ENCODE assay signal across 1 cellular context in the genomic region with DNA sequence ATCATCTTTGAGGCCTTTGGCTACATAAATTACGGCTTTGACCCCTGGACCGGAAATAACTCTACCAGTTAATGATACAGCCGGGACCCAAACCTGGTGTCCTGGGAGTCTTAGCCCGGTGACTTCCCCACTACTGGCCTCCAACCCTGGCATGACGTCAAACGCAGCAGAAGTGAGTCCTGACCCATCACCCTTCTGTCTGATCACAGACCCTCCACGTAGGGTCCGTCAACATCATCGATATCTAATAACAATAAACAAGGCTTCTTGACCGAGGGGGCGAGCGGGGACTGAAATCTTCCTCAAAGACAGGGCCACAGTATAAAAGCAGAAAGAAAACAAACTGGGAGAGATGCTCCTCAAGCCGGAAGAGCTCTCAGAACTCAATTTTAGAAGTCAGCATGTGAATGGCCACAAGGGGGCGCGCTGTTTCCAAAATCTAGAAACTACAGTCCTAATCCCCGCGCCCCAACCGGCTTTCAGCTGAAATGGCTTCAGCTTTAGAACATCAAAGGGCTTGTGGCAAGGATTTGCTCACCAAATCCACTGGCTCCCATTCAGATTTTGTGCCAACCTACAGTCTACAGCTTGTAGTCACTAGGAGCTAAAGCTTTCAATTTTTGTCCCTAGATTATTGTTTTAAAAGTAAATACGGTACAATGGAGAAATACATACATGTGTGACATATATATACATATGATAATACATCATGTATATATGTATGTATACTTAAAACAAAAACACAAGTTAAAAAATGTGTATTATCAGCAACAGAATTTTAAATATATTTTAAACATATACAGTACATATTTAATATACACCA.
TF ChIP-seq lines count a peak whose summit lies in the region.

No MANE protein-coding gene starts in this region.

TF ChIP-seq in HepG2, 621 proteins besides CTCF, POLR2A, EP300 and RAD21 (continued from another document and continues in another):
- TF ChIP-seq KDM6A (CRISPR knock-in tag; IDR thresholded peaks at IDR 0.05; ENCODE audit: low read depth) (no peak), JARID2 (CRISPR knock-in tag; IDR thresholded peaks at IDR 0.05; ENCODE audit: insufficient replicate concordance) (no peak), ISL2 (CRISPR knock-in tag; IDR thresholded peaks at IDR 0.05) (no peak), ZKSCAN1 (IDR thresholded peaks at IDR 0.05; ENCODE audit: low read length) (no peak), ELF4 (CRISPR knock-in tag; IDR thresholded peaks at IDR 0.05; ENCODE audit: borderline replicate concordance) (no peak), NPAS2 (CRISPR knock-in tag; IDR thresholded peaks at IDR 0.05; ENCODE audit: borderline replicate concordance) (no peak), ZNF780A (CRISPR knock-in tag; IDR thresholded peaks at IDR 0.05) (no peak), ZFP82 (CRISPR knock-in tag; IDR thresholded peaks at IDR 0.05; ENCODE audit: borderline replicate concordance) (no peak), ZNF776 (CRISPR knock-in tag; IDR thresholded peaks at IDR 0.05) (no peak), LCORL (IDR thresholded peaks at IDR 0.05) (no peak), LCORL (CRISPR knock-in tag; IDR thresholded peaks at IDR 0.05) (0 out of 2 replicates have a peak, but pooled peaks have one; percentile 36), ZNF382 (CRISPR knock-in tag; IDR thresholded peaks at IDR 0.05; ENCODE audit: borderline replicate concordance) (no peak), MATR3 (CRISPR knock-in tag; IDR thresholded peaks at IDR 0.05) (no peak), XRCC5 (optimal IDR thresholded peaks at IDR 0.05; ENCODE audit: low read length) (peak; percentile 48), CCAR2 (optimal IDR thresholded peaks at IDR 0.05; ENCODE audit: low read depth, low read length) (no peak), GTF3A (CRISPR knock-in tag; conservative IDR thresholded peaks at IDR 0.05) (no peak), ZNF644 (CRISPR knock-in tag; IDR thresholded peaks at IDR 0.05; ENCODE audit: low read depth) (no peak), SOX13 (IDR thresholded peaks at IDR 0.05) (no peak), SOX13 (CRISPR knock-in tag; conservative IDR thresholded peaks at IDR 0.05 in 1 of 2, IDR thresholded peaks at IDR 0.05 in 1 of 2) (no peak), CBX5 (CRISPR knock-in tag; IDR thresholded peaks at IDR 0.05; ENCODE audit: borderline replicate concordance) (0 out of 2 replicates have a peak, but pooled peaks have one; percentile 29), YY1 (IDR thresholded peaks at IDR 0.05; ENCODE audit: insufficient read depth, insufficient replicate concordance, low read depth, low read length) (peak; percentile 48), XBP1 (CRISPR knock-in tag; IDR thresholded peaks at IDR 0.05) (no peak), ZNF232 (CRISPR knock-in tag; IDR thresholded peaks at IDR 0.05; ENCODE audit: borderline replicate concordance) (no peak), STAG1 (CRISPR knock-in tag; IDR thresholded peaks at IDR 0.05) (peak; percentile 96), SMAD1 (CRISPR knock-in tag; IDR thresholded peaks at IDR 0.05; ENCODE audit: borderline replicate concordance, low read depth) (no peak), ZNF317 (CRISPR knock-in tag; IDR thresholded peaks at IDR 0.05) (no peak), HNF4A (CRISPR knock-in tag; IDR thresholded peaks at IDR 0.05) (no peak), SRSF9 (IDR thresholded peaks at IDR 0.05; ENCODE audit: borderline replicate concordance, insufficient read depth, low read depth, low read length, poor library complexity, severe bottlenecking) (no peak), HIVEP1 (CRISPR knock-in tag; IDR thresholded peaks at IDR 0.05) (no peak), ZKSCAN5 (CRISPR knock-in tag; IDR thresholded peaks at IDR 0.05) (no peak), ZNF737 (CRISPR knock-in tag; IDR thresholded peaks at IDR 0.05; ENCODE audit: borderline replicate concordance) (no peak), ATM (IDR thresholded peaks at IDR 0.05; ENCODE audit: borderline replicate concordance) (no peak), SRSF1 (optimal IDR thresholded peaks at IDR 0.05; ENCODE audit: low read depth, low read length) (no peak)
- TF ChIP-seq, protein P1, sequence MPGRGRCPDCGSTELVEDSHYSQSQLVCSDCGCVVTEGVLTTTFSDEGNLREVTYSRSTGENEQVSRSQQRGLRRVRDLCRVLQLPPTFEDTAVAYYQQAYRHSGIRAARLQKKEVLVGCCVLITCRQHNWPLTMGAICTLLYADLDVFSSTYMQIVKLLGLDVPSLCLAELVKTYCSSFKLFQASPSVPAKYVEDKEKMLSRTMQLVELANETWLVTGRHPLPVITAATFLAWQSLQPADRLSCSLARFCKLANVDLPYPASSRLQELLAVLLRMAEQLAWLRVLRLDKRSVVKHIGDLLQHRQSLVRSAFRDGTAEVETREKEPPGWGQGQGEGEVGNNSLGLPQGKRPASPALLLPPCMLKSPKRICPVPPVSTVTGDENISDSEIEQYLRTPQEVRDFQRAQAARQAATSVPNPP (CRISPR knock-in tag; IDR thresholded peaks at IDR 0.05) = no peak
- TF ChIP-seq, protein P2, sequence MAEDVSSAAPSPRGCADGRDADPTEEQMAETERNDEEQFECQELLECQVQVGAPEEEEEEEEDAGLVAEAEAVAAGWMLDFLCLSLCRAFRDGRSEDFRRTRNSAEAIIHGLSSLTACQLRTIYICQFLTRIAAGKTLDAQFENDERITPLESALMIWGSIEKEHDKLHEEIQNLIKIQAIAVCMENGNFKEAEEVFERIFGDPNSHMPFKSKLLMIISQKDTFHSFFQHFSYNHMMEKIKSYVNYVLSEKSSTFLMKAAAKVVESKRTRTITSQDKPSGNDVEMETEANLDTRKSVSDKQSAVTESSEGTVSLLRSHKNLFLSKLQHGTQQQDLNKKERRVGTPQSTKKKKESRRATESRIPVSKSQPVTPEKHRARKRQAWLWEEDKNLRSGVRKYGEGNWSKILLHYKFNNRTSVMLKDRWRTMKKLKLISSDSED (CRISPR knock-in tag; IDR thresholded peaks at IDR 0.05) = no peak
- TF ChIP-seq, protein P3, sequence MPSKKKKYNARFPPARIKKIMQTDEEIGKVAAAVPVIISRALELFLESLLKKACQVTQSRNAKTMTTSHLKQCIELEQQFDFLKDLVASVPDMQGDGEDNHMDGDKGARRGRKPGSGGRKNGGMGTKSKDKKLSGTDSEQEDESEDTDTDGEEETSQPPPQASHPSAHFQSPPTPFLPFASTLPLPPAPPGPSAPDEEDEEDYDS (CRISPR knock-in tag; IDR thresholded peaks at IDR 0.05) = peak; percentile 19; the same call in 1 of the 2 replicates
- TF ChIP-seq, protein P4, sequence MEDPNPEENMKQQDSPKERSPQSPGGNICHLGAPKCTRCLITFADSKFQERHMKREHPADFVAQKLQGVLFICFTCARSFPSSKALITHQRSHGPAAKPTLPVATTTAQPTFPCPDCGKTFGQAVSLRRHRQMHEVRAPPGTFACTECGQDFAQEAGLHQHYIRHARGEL (CRISPR knock-in tag; IDR thresholded peaks at IDR 0.05) = no peak
- TF ChIP-seq, protein P5, sequence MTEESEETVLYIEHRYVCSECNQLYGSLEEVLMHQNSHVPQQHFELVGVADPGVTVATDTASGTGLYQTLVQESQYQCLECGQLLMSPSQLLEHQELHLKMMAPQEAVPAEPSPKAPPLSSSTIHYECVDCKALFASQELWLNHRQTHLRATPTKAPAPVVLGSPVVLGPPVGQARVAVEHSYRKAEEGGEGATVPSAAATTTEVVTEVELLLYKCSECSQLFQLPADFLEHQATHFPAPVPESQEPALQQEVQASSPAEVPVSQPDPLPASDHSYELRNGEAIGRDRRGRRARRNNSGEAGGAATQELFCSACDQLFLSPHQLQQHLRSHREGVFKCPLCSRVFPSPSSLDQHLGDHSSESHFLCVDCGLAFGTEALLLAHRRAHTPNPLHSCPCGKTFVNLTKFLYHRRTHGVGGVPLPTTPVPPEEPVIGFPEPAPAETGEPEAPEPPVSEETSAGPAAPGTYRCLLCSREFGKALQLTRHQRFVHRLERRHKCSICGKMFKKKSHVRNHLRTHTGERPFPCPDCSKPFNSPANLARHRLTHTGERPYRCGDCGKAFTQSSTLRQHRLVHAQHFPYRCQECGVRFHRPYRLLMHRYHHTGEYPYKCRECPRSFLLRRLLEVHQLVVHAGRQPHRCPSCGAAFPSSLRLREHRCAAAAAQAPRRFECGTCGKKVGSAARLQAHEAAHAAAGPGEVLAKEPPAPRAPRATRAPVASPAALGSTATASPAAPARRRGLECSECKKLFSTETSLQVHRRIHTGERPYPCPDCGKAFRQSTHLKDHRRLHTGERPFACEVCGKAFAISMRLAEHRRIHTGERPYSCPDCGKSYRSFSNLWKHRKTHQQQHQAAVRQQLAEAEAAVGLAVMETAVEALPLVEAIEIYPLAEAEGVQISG (CRISPR knock-in tag; IDR thresholded peaks at IDR 0.05) = 0 out of 2 replicates have a peak, but pooled peaks have one; percentile 31
- TF ChIP-seq, protein P6, sequence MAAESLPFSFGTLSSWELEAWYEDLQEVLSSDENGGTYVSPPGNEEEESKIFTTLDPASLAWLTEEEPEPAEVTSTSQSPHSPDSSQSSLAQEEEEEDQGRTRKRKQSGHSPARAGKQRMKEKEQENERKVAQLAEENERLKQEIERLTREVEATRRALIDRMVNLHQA (CRISPR knock-in tag; IDR thresholded peaks at IDR 0.05) = no peak
- TF ChIP-seq, protein P7, sequence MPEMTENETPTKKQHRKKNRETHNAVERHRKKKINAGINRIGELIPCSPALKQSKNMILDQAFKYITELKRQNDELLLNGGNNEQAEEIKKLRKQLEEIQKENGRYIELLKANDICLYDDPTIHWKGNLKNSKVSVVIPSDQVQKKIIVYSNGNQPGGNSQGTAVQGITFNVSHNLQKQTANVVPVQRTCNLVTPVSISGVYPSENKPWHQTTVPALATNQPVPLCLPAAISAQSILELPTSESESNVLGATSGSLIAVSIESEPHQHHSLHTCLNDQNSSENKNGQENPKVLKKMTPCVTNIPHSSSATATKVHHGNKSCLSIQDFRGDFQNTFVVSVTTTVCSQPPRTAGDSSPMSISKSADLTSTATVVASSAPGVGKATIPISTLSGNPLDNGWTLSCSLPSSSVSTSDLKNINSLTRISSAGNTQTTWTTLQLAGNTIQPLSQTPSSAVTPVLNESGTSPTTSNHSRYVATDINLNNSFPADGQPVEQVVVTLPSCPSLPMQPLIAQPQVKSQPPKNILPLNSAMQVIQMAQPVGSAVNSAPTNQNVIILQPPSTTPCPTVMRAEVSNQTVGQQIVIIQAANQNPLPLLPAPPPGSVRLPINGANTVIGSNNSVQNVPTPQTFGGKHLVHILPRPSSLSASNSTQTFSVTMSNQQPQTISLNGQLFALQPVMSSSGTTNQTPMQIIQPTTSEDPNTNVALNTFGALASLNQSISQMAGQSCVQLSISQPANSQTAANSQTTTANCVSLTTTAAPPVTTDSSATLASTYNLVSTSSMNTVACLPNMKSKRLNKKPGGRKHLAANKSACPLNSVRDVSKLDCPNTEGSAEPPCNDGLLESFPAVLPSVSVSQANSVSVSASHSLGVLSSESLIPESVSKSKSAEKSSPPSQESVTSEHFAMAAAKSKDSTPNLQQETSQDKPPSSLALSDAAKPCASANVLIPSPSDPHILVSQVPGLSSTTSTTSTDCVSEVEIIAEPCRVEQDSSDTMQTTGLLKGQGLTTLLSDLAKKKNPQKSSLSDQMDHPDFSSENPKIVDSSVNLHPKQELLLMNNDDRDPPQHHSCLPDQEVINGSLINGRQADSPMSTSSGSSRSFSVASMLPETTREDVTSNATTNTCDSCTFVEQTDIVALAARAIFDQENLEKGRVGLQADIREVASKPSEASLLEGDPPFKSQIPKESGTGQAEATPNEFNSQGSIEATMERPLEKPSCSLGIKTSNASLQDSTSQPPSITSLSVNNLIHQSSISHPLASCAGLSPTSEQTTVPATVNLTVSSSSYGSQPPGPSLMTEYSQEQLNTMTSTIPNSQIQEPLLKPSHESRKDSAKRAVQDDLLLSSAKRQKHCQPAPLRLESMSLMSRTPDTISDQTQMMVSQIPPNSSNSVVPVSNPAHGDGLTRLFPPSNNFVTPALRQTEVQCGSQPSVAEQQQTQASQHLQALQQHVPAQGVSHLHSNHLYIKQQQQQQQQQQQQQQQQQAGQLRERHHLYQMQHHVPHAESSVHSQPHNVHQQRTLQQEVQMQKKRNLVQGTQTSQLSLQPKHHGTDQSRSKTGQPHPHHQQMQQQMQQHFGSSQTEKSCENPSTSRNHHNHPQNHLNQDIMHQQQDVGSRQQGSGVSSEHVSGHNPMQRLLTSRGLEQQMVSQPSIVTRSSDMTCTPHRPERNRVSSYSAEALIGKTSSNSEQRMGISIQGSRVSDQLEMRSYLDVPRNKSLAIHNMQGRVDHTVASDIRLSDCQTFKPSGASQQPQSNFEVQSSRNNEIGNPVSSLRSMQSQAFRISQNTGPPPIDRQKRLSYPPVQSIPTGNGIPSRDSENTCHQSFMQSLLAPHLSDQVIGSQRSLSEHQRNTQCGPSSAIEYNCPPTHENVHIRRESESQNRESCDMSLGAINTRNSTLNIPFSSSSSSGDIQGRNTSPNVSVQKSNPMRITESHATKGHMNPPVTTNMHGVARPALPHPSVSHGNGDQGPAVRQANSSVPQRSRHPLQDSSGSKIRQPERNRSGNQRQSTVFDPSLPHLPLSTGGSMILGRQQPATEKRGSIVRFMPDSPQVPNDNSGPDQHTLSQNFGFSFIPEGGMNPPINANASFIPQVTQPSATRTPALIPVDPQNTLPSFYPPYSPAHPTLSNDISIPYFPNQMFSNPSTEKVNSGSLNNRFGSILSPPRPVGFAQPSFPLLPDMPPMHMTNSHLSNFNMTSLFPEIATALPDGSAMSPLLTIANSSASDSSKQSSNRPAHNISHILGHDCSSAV (CRISPR knock-in tag; IDR thresholded peaks at IDR 0.05; ENCODE audit: borderline replicate concordance) = no peak
- TF ChIP-seq, protein P8, sequence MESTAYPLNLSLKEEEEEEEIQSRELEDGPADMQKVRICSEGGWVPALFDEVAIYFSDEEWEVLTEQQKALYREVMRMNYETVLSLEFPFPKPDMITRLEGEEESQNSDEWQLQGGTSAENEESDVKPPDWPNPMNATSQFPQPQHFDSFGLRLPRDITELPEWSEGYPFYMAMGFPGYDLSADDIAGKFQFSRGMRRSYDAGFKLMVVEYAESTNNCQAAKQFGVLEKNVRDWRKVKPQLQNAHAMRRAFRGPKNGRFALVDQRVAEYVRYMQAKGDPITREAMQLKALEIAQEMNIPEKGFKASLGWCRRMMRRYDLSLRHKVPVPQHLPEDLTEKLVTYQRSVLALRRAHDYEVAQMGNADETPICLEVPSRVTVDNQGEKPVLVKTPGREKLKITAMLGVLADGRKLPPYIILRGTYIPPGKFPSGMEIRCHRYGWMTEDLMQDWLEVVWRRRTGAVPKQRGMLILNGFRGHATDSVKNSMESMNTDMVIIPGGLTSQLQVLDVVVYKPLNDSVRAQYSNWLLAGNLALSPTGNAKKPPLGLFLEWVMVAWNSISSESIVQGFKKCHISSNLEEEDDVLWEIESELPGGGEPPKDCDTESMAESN (CRISPR knock-in tag; conservative IDR thresholded peaks at IDR 0.05) = no peak
- TF ChIP-seq, protein P9, sequence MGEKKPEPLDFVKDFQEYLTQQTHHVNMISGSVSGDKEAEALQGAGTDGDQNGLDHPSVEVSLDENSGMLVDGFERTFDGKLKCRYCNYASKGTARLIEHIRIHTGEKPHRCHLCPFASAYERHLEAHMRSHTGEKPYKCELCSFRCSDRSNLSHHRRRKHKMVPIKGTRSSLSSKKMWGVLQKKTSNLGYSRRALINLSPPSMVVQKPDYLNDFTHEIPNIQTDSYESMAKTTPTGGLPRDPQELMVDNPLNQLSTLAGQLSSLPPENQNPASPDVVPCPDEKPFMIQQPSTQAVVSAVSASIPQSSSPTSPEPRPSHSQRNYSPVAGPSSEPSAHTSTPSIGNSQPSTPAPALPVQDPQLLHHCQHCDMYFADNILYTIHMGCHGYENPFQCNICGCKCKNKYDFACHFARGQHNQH (CRISPR knock-in tag; IDR thresholded peaks at IDR 0.05) = 0 out of 2 replicates have a peak, but pooled peaks have one; percentile 51
